20 cellular contexts compared by ENCODE assay signal in genomic region chr10:4460267-4460666, GRCh38.
DNase-seq lines count a peak whose midpoint lies in the region; ATAC-seq, FAIRE-seq and TF ChIP-seq lines count a peak whose summit lies in the region.
"Had no signal": no experiment of that assay in that cellular context is flagged by ENCODE, and none has a peak within 500 bp of the region (broad histone marks: within the 10 kb centered on the region; RNA-seq: fewer than 3 reads in every experiment).

No MANE protein-coding gene starts in this region.

- peaks cover 17 to 31% of the 10 kb centered on the region in 2 donors for H3K27me3 Mint-ChIP-seq in natural killer cell treated with Interleukin-12 subunit alpha and Interleukin-12 subunit beta and Interleukin-15 and Interleukin-18, amount 100 ng/mL, for 72 hours

- peak overlapping the region; percentile 54; the same call in 2 of the 3 replicates for H3K4me2 ChIP-seq in A549

- FAIRE-seq in A549 (lab: Jason Lieb, UNC) = no peak
- FAIRE-seq in kidney (lab: Jason Lieb, UNC) = peak; percentile 17
- FAIRE-seq: D721Med, GM12891, GM19239, H1 had no signal

- H3K27me3 ChIP-seq in brain microvascular endothelial cell (replicated peaks) = no peaks in the 10 kb centered on the region
- H3K27me3 ChIP-seq: BE2C had no signal

- H3K36me3 Mint-ChIP-seq in natural killer cell treated with Interleukin-12 subunit alpha and Interleukin-12 subunit beta and Interleukin-15 and Interleukin-18, amount 100 ng/mL, for 72 hours = no peaks in the 10 kb centered on the region
- H3K36me3 Mint-ChIP-seq: CD4-positive, CD25-positive, alpha-beta regulatory T cell; IgD-negative memory B cell had no signal

- peak overlapping the region in 1 of 2 experiments; percentile 44; a peak in 2 of 6 replicates for H3K27ac ChIP-seq in A549
- peak overlapping the region; percentile 70 for H3K27ac ChIP-seq in brain microvascular endothelial cell
- no peak overlapping the region for H3K27ac ChIP-seq in kidney (ENCODE audit: low read depth in 2 of 2, low read length in 2 of 2)

- H3K36me3 ChIP-seq in brain microvascular endothelial cell (replicated peaks) (no peaks in the 10 kb centered on the region), kidney (ENCODE audit: control insufficient read depth in 1 of 2, insufficient read depth in 2 of 2, low read length in 2 of 2) (no peaks in the 10 kb centered on the region)
- H3K36me3 ChIP-seq: BE2C had no signal

- TF ChIP-seq RAD21 in A549 (conservative IDR thresholded peaks at IDR 0.05 in 1 of 2, IDR thresholded peaks at IDR 0.05 in 1 of 2) = no peak

- H3K4me1 ChIP-seq in A549 = peaks cover 16% of the 10 kb centered on the region
- no peaks in the 10 kb centered on the region for H3K4me1 ChIP-seq in kidney (ENCODE audit: control insufficient read depth in 1 of 2, insufficient read depth in 1 of 2, low read depth in 1 of 2, low read length in 2 of 2)
- H3K4me1 ChIP-seq: BE2C had no signal

- H3K4me1 Mint-ChIP-seq in natural killer cell treated with Interleukin-12 subunit alpha and Interleukin-12 subunit beta and Interleukin-15 and Interleukin-18, amount 100 ng/mL, for 72 hours (ENCODE audit: low read depth in 2 of 2) = no peaks in the 10 kb centered on the region
- H3K4me1 Mint-ChIP-seq: H9 had no signal

- no peak overlapping the region for H3K27ac Mint-ChIP-seq in natural killer cell treated with Interleukin-12 subunit alpha and Interleukin-12 subunit beta and Interleukin-15 and Interleukin-18, amount 100 ng/mL, for 72 hours
- H3K27ac Mint-ChIP-seq: CD4-positive, CD25-positive, alpha-beta regulatory T cell; CD8-positive, alpha-beta memory T cell; H9; IgD-negative memory B cell had no signal

- H3K9ac ChIP-seq in kidney (ENCODE audit: low read length in 2 of 2) = no peak overlapping the region

- in situ Hi-C loops in brain microvascular endothelial cell (cut with HindIII; ENCODE audit: low pct_ligation_motif_present, low sequenced_read_pairs) = no loop called here

- no peak for DNase-seq in A549 (ENCODE audit: low read depth in 1 of 2, low spot score in 1 of 2)
- no peak for DNase-seq in brain microvascular endothelial cell
- DNase-seq in kidney = no peak
- DNase-seq in NCI-H524 treated with DMSO at 0.1 percent for 48 hours (lab: John Stamatoyannopoulos, UW) = no peak
- no peak for DNase-seq in HUDEP-2 (lab: John Stamatoyannopoulos, UW; ENCODE audit: unreplicated experiment in 76 of 76)
- no peak for DNase-seq in natural killer cell treated with Interleukin-12 subunit alpha and Interleukin-12 subunit beta and Interleukin-15 and Interleukin-18, amount 100 ng/mL, for 72 hours (ENCODE audit: low spot score)
- DNase-seq: 8988T; ACHN; BE2C; C1 segment of cervical spinal cord; CD4-positive, CD25-positive, alpha-beta regulatory T cell; CD8-positive, alpha-beta memory T cell; COR-L47; H9 had no signal

- ATAC-seq in A549 (no peak), HG02759 (IDR thresholded peaks at IDR 0.05; ENCODE audit: unreplicated experiment) (no peak)
- ATAC-seq in natural killer cell treated with Interleukin-12 subunit alpha and Interleukin-12 subunit beta and Interleukin-15 and Interleukin-18, amount 100 ng/mL, for 72 hours = no peak

- intact Hi-C loops in kidney (cut with DNase I) = no loop called here

- no peak overlapping the region for H3K4me3 ChIP-seq in A549
- no peak overlapping the region for H3K4me3 ChIP-seq in brain microvascular endothelial cell (ENCODE audit: low read depth, low read length)
- no peak overlapping the region for H3K4me3 ChIP-seq in kidney (ENCODE audit: low read length in 2 of 2)

- POLR2A ChIA-PET in A549 (lab: Yijun Ruan, JAX) = no interaction called here

- H3K9me3 Mint-ChIP-seq in natural killer cell treated with Interleukin-12 subunit alpha and Interleukin-12 subunit beta and Interleukin-15 and Interleukin-18, amount 100 ng/mL, for 72 hours = peaks cover 3% of the 10 kb centered on the region
- H3K9me3 Mint-ChIP-seq: H9 had no signal

- TF ChIP-seq POLR2A in A549 (IDR thresholded peaks at IDR 0.05; ENCODE audit: low read length) = no peak

- no peak for TF ChIP-seq EP300 in A549 (IDR thresholded peaks at IDR 0.05)

- no peak overlapping the region for H3K4me3 Mint-ChIP-seq in natural killer cell treated with Interleukin-12 subunit alpha and Interleukin-12 subunit beta and Interleukin-15 and Interleukin-18, amount 100 ng/mL, for 72 hours
- H3K4me3 Mint-ChIP-seq: CD4-positive, CD25-positive, alpha-beta regulatory T cell; CD8-positive, alpha-beta memory T cell; H9; IgD-negative memory B cell had no signal

- no peak for TF ChIP-seq CTCF in A549 (IDR thresholded peaks at IDR 0.05)
- TF ChIP-seq CTCF in brain microvascular endothelial cell (IDR thresholded peaks at IDR 0.05; ENCODE audit: low read depth, low read length, missing control alignments) = no peak
- TF ChIP-seq CTCF in kidney (IDR thresholded peaks at IDR 0.05; ENCODE audit: borderline replicate concordance, extremely low read depth, insufficient read depth) = no peak

- H3K9me3 ChIP-seq in A549 (peaks cover 3% of the 10 kb centered on the region; the same call in 1 of the 3 replicates), kidney (ENCODE audit: control insufficient read depth in 1 of 2, low read length in 2 of 2) (no peaks in the 10 kb centered on the region)
- H3K9me3 ChIP-seq: BE2C had no signal

- CTCF ChIA-PET in A549 (lab: Yijun Ruan, JAX) = no interaction called here

TF ChIP-seq in A549, 52 proteins besides CTCF, POLR2A, EP300 and RAD21:
- TF ChIP-seq SMC3 (IDR thresholded peaks at IDR 0.05) (no peak), MAFK (IDR thresholded peaks at IDR 0.05; ENCODE audit: partially characterized antibody) (peak; percentile 53)
